ENCODE assay signal across 10 cellular contexts in the genomic region with DNA sequence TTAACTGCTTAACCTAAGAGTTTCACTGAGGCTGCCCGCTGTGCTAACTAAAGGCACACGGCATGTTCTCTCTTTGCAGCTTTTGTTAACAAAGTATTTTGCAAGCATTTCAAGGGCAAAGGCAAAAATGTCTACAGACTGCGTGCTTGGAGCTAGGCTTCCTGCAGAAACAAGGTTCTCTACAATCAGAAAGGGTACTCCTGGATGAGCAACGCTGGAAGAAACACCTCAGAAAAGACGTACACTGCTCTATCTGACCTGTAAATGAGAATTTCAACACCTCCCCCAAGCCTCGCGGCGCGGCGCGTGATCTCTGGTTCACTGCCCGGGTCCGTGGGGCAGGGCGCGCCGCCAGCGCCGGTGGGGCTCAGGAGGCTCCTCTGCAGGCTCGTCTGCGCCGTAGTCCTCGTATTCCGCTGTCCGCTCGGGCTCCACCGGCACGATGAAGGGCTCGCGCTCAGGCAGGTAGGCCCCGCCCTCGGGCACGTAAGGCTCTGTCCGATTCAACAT.
A peak's percentile ranks its signal among the peaks of the same experiment; 100 is the strongest.
DNase-seq lines count a peak whose midpoint lies in the region; ATAC-seq and TF ChIP-seq lines count a peak whose summit lies in the region.
"Had no signal": no experiment of that assay in that cellular context is flagged by ENCODE, and none has a peak within 500 bp of the region (broad histone marks: within the 10 kb centered on the region; RNA-seq: fewer than 3 reads in every experiment).

No MANE protein-coding gene starts in this region.

- no peak overlapping the region for H3K27ac Mint-ChIP-seq in neural crest cell (ENCODE audit: unreplicated experiment)
- H3K27ac Mint-ChIP-seq in naive thymus-derived CD8-positive, alpha-beta T cell: no peak overlapping the region
- H3K27ac Mint-ChIP-seq: activated T-helper 2 cell treated with anti-CD3 and anti-CD28 coated beads, Interferon-gamma antibody, Interleukin-2, Interleukin-4, amounts not matched to agents 10 μg/mL and 5 μg/mL and 100 μg/mL, durations not matched to agents 14 hours and 24 hours and 36 hours; naive B cell had no signal

- H3K36me3 ChIP-seq in gastroesophageal sphincter: peaks cover 0 to 22% of the 10 kb centered on the region in 2 donors

- peaks cover 2% of the 10 kb centered on the region for H3K36me3 Mint-ChIP-seq in neural crest cell (ENCODE audit: low read depth)
- H3K36me3 Mint-ChIP-seq in naive thymus-derived CD8-positive, alpha-beta T cell: no peaks in the 10 kb centered on the region
- H3K36me3 Mint-ChIP-seq: naive B cell had no signal

- no peaks in the 10 kb centered on the region for H3K9me3 Mint-ChIP-seq in neural crest cell
- peaks cover 0 to 2% (median 0%) of the 10 kb centered on the region in 9 donors for H3K9me3 Mint-ChIP-seq in naive thymus-derived CD8-positive, alpha-beta T cell
- H3K9me3 Mint-ChIP-seq: activated T-helper 2 cell treated with anti-CD3 and anti-CD28 coated beads, Interferon-gamma antibody, Interleukin-2, Interleukin-4, amounts not matched to agents 10 μg/mL and 5 μg/mL and 100 μg/mL, durations not matched to agents 14 hours and 24 hours and 36 hours had no signal

- peaks cover 19% of the 10 kb centered on the region for H3K27me3 Mint-ChIP-seq in neural crest cell (ENCODE audit: low read depth)
- H3K27me3 Mint-ChIP-seq in naive thymus-derived CD8-positive, alpha-beta T cell: peaks cover 7 to 42% (median 20%) of the 10 kb centered on the region in 5 donors

- POLR2A ChIA-PET in naive thymus-derived CD8-positive, alpha-beta T cell (lab: Charles Lee): no interaction called here

- H3K9me3 ChIP-seq in gastroesophageal sphincter: no peaks in the 10 kb centered on the region

- H3K27ac ChIP-seq in gastroesophageal sphincter: peak overlapping the region; percentile 25 to 81 (median 71)

- no peak for TF ChIP-seq EP300 in gastroesophageal sphincter (IDR thresholded peaks at IDR 0.05)

- H3K4me3 ChIP-seq in gastroesophageal sphincter: peak overlapping the region; percentile 32 to 49

- intact Hi-C loops in left cardiac atrium (cut with DNase I) (no loop called here), cardiac septum (cut with DNase I) (no loop called here)

- peak; percentile 43 for DNase-seq in left cardiac atrium
- DNase-seq in cardiac septum (ENCODE audit: low spot score): no peak
- peak; percentile 20 for DNase-seq in neural crest cell (ENCODE audit: low read depth, low spot score)
- DNase-seq in EL: no peak
- no peak for DNase-seq in AML-193 (lab: John Stamatoyannopoulos, UW)
- no peak for DNase-seq in naive thymus-derived CD8-positive, alpha-beta T cell
- DNase-seq: naive B cell had no signal

- no peak for TF ChIP-seq POLR2A in gastroesophageal sphincter (IDR thresholded peaks at IDR 0.05)

- peak; percentile 80 to 88 for ATAC-seq in left cardiac atrium
- ATAC-seq in gastroesophageal sphincter: peak; percentile 67
- ATAC-seq in HG02938 (IDR thresholded peaks at IDR 0.05; ENCODE audit: unreplicated experiment): no peak
- ATAC-seq in naive thymus-derived CD8-positive, alpha-beta T cell: no peak

- 18 to 37% methylated on average over 3 of the region's 33 CpGs for WGBS in gastroesophageal sphincter (ENCODE audit: low coverage in 1 of 2), 2 donors

- peaks cover 0 to 34% (median 3%) of the 10 kb centered on the region in 3 donors for H3K4me1 ChIP-seq in gastroesophageal sphincter

- TF ChIP-seq CTCF in gastroesophageal sphincter (IDR thresholded peaks at IDR 0.05) (no peak), neural crest cell (conservative IDR thresholded peaks at IDR 0.05) (no peak)

- no peaks in the 10 kb centered on the region for H3K27me3 ChIP-seq in gastroesophageal sphincter

- H3K4me3 Mint-ChIP-seq in neural crest cell: peak overlapping the region; percentile 75
- peak overlapping the region in 1 of 10 donors; percentile 23 for H3K4me3 Mint-ChIP-seq in naive thymus-derived CD8-positive, alpha-beta T cell
- H3K4me3 Mint-ChIP-seq: naive B cell had no signal

- peaks cover 10% of the 10 kb centered on the region for H3K4me1 Mint-ChIP-seq in neural crest cell
- H3K4me1 Mint-ChIP-seq in naive thymus-derived CD8-positive, alpha-beta T cell: peaks cover 0 to 6% (median 4%) of the 10 kb centered on the region in 4 donors

Comparison
In these comparisons a context has a peak if more than half of its experiments do, and no peak if none do; other contexts are left out.
1. DNase-seq: peak in left cardiac atrium (single experiment) and neural crest cell (single experiment); none in cardiac septum (single experiment), EL (single experiment), AML-193 (0 of 2) and naive thymus-derived CD8-positive, alpha-beta T cell (0 of 10).
2. ATAC-seq: peak in left cardiac atrium (2 of 2) and gastroesophageal sphincter (single experiment); none in HG02938 (single experiment) and naive thymus-derived CD8-positive, alpha-beta T cell (0 of 2).